Comparison of ENCODE assay signal across 15 cellular contexts in the genomic region with DNA sequence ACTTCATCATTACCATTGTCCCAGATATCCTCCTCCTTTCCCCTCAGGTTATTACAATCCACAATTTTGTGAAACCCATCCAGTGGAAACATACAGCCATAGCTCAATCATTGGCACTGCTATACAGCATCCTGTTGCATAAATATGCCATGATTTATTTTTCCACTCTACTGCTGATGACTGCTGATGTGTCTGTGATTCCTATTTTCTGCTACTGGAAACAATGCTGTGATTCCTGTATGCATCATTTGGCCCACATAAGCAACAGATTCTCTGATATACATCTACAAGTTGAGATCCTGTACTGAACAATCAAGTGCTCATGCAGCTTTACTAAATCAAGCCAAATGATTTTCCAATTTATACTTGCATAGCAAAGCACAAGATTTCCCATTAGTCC. TPM values are rescaled to one million over a fixed set of nuclear protein-coding genes. Genes with fewer than 3 reads are reported as not detected.
A peak's percentile ranks its signal among the peaks of the same experiment; 100 is the strongest.
DNase-seq lines count a peak whose midpoint lies in the region; ATAC-seq, FAIRE-seq and TF ChIP-seq lines count a peak whose summit lies in the region.
"Had no signal": no experiment of that assay in that cellular context is flagged by ENCODE, and none has a peak within 500 bp of the region (broad histone marks: within the 10 kb centered on the region; RNA-seq: fewer than 3 reads in every experiment).

No MANE protein-coding gene starts in this region.

- intact Hi-C loops in IMR-90 (cut with micrococcal nuclease) (no loop called here), endothelial cell of umbilical vein (cut with micrococcal nuclease) (no loop called here)

- no peak overlapping the region for H2AK9ac ChIP-seq in IMR-90 (replicated peaks; ENCODE audit: low read depth, low read length, poor library complexity)

- H2BK15ac ChIP-seq in IMR-90 (ENCODE audit: low read depth, low read length): no peak overlapping the region

- DNase-seq in activated T-cell treated with anti-CD3 and anti-CD28 coated beads, Interleukin-2, amount 50 U/mL, for 24 hours: no peak
- no peak for DNase-seq in activated T-cell treated with anti-CD3 and anti-CD28 coated beads for 4 hours
- no peak for DNase-seq in IMR-90
- peak; percentile 93 for DNase-seq in endothelial cell of umbilical vein (ENCODE audit: low read depth, low spot score)
- DNase-seq in stimulated activated effector memory CD8-positive, alpha-beta T cell treated with anti-CD3 and anti-CD28 coated beads, Interleukin-12 subunit alpha, Interleukin-12 subunit beta, amount 100 ng/mL, for 72 hours (ENCODE audit: low spot score in 2 of 2): no peak
- DNase-seq in NCI-H446 (lab: John Stamatoyannopoulos, UW): no peak
- no peak for DNase-seq in NCI-H2029 treated with DMSO at 0.1 percent for 48 hours (lab: John Stamatoyannopoulos, UW)
- DNase-seq: 8988T; AML-193; Caco-2; CD8-positive, alpha-beta memory T cell; GF-D8; HCEC 1CT had no signal

- no peak overlapping the region for H2BK5ac ChIP-seq in IMR-90 (ENCODE audit: low read depth, low read length, poor library complexity, severe bottlenecking)

- H3K18ac ChIP-seq in IMR-90 (ENCODE audit: low read depth, low read length): no peak overlapping the region

- H3K9ac ChIP-seq in IMR-90 (ENCODE audit: low read depth, low read length) (no peak overlapping the region), endothelial cell of umbilical vein (replicated peaks; ENCODE audit: extremely low read depth, insufficient read depth, low read length) (no peak overlapping the region)
- H3K9ac ChIP-seq: BLaER1 had no signal

- H3K4me1 ChIP-seq in IMR-90 (ENCODE audit: control insufficient read depth, insufficient read depth, low read length) (no peaks in the 10 kb centered on the region), endothelial cell of umbilical vein (ENCODE audit: control insufficient read depth, extremely low read depth, insufficient read depth, low read length) (peaks cover 2% of the 10 kb centered on the region)
- H3K4me1 ChIP-seq: Caco-2 had no signal

- dilution Hi-C loops in IMR-90 (cut with HindIII; ENCODE audit: low sequenced_read_pairs, unreplicated experiment): no loop called here
- dilution Hi-C loops in endothelial cell of umbilical vein (cut with MboI; ENCODE audit: extremely low pct_ligation_motif_present, low sequenced_read_pairs): no loop called here

- no peak overlapping the region for H3K4me3 ChIP-seq in IMR-90 (ENCODE audit: insufficient read depth, low read depth, low read length)
- no peak overlapping the region for H3K4me3 ChIP-seq in endothelial cell of umbilical vein (replicated peaks in 1 of 3; ENCODE audit: insufficient read depth in 1 of 3, low read depth in 1 of 3, low read length in 3 of 3)
- H3K4me3 ChIP-seq: BLaER1 had no signal

- POLR2A ChIA-PET in IMR-90 (lab: Charles Lee; ENCODE audit: unreplicated experiment) (no interaction called here), endothelial cell of umbilical vein (lab: Charles Lee) (no interaction called here)

- peaks cover 3% of the 10 kb centered on the region for H3K4me1 Mint-ChIP-seq in activated T-cell treated with anti-CD3 and anti-CD28 coated beads, Interleukin-2, amount 50 U/mL, for 24 hours (ENCODE audit: low read depth)
- H3K4me1 Mint-ChIP-seq in stimulated activated effector memory CD8-positive, alpha-beta T cell treated with anti-CD3 and anti-CD28 coated beads, Interleukin-12 subunit alpha, Interleukin-12 subunit beta, amount 100 ng/mL, for 72 hours: peaks cover 6% of the 10 kb centered on the region

- no peaks in the 10 kb centered on the region for H3K9me1 ChIP-seq in IMR-90 (ENCODE audit: insufficient read depth, low read length)
- H3K9me1 ChIP-seq in endothelial cell of umbilical vein (replicated peaks; ENCODE audit: control insufficient read depth, extremely low read depth, insufficient read depth, low read length): no peaks in the 10 kb centered on the region

- no peak overlapping the region for H4K91ac ChIP-seq in IMR-90 (ENCODE audit: insufficient read depth, low read depth, low read length)

- H3K4me2 ChIP-seq in IMR-90 (ENCODE audit: low read depth, low read length) (no peak overlapping the region), endothelial cell of umbilical vein (ENCODE audit: insufficient read depth, low read length) (no peak overlapping the region)
- H3K4me2 ChIP-seq: BLaER1 had no signal

- no peaks in the 10 kb centered on the region for H3K9me3 Mint-ChIP-seq in activated T-cell treated with anti-CD3 and anti-CD28 coated beads, Interleukin-2, amount 50 U/mL, for 24 hours
- no peaks in the 10 kb centered on the region for H3K9me3 Mint-ChIP-seq in stimulated activated effector memory CD8-positive, alpha-beta T cell treated with anti-CD3 and anti-CD28 coated beads, Interleukin-12 subunit alpha, Interleukin-12 subunit beta, amount 100 ng/mL, for 72 hours
- H3K9me3 Mint-ChIP-seq: CD8-positive, alpha-beta memory T cell had no signal

- H3K27me3 ChIP-seq in IMR-90 (ENCODE audit: control insufficient read depth, insufficient read depth, low read length) (no peaks in the 10 kb centered on the region), endothelial cell of umbilical vein (ENCODE audit: control insufficient read depth in 2 of 2, insufficient read depth in 2 of 2, low read length in 2 of 2) (no peaks in the 10 kb centered on the region)
- H3K27me3 ChIP-seq: BLaER1 had no signal

- H3K56ac ChIP-seq in IMR-90 (ENCODE audit: extremely low read depth, insufficient read depth, low read length): no peak overlapping the region

- TF ChIP-seq POLR2A in IMR-90 (IDR thresholded peaks at IDR 0.05; ENCODE audit: low read depth, low read length) (no peak), endothelial cell of umbilical vein (IDR thresholded peaks at IDR 0.05; ENCODE audit: low read depth, low read length) (no peak)

- H4K20me1 ChIP-seq in IMR-90 (ENCODE audit: insufficient read depth, low read length) (no peaks in the 10 kb centered on the region), endothelial cell of umbilical vein (replicated peaks; ENCODE audit: control insufficient read depth, extremely low read depth, insufficient read depth, low read length) (no peaks in the 10 kb centered on the region)
- H4K20me1 ChIP-seq: BLaER1 had no signal

- H3K27me3 Mint-ChIP-seq in activated T-cell treated with anti-CD3 and anti-CD28 coated beads, Interleukin-2, amount 50 U/mL, for 24 hours: no peaks in the 10 kb centered on the region
- H3K27me3 Mint-ChIP-seq: CD8-positive, alpha-beta memory T cell had no signal

- H4K5ac ChIP-seq in IMR-90 (ENCODE audit: low read depth, low read length): no peak overlapping the region

- H3K23ac ChIP-seq in IMR-90 (ENCODE audit: low read depth, low read length): no peak overlapping the region

- H2AK5ac ChIP-seq in IMR-90 (ENCODE audit: low read depth, low read length): no peak overlapping the region

- no peak overlapping the region for H2BK20ac ChIP-seq in IMR-90 (ENCODE audit: low read depth, low read length)

- no peak for ATAC-seq in IMR-90 (ENCODE audit: low read depth)
- no peak for ATAC-seq in stimulated activated effector memory CD8-positive, alpha-beta T cell treated with anti-CD3 and anti-CD28 coated beads, Interleukin-12 subunit alpha, Interleukin-12 subunit beta, amount 100 ng/mL, for 72 hours
- ATAC-seq: HepG2 had no signal

- H3K79me1 ChIP-seq in IMR-90 (ENCODE audit: low read depth in 1 of 2, low read length in 2 of 2): peaks cover 16 to 25% of the 10 kb centered on the region in 2 experiments

- no peak overlapping the region for H4K8ac ChIP-seq in IMR-90 (ENCODE audit: low read depth in 2 of 2, low read length in 2 of 2)

- 0 out of 2 replicates have a peak overlapping the region, but pooled peaks have one; percentile 15 for H3K14ac ChIP-seq in IMR-90 (replicated peaks; ENCODE audit: low read depth, low read length)

- FAIRE-seq in endothelial cell of umbilical vein (lab: Jason Lieb, UNC): peak; percentile 44
- FAIRE-seq: HepG2 had no signal

- H3K79me2 ChIP-seq in endothelial cell of umbilical vein (ENCODE audit: control insufficient read depth, insufficient read depth, low read length): peaks cover 10% of the 10 kb centered on the region

- H3K27ac ChIP-seq in IMR-90 (ENCODE audit: insufficient read depth, low read length) (no peak overlapping the region), endothelial cell of umbilical vein (ENCODE audit: insufficient read depth, low read depth, low read length) (no peak overlapping the region)
- H3K27ac ChIP-seq: BLaER1 had no signal

- H3K27ac Mint-ChIP-seq in activated T-cell treated with anti-CD3 and anti-CD28 coated beads, Interleukin-2, amount 50 U/mL, for 24 hours: peak overlapping the region; percentile 35
- H3K27ac Mint-ChIP-seq in stimulated activated effector memory CD8-positive, alpha-beta T cell treated with anti-CD3 and anti-CD28 coated beads, Interleukin-12 subunit alpha, Interleukin-12 subunit beta, amount 100 ng/mL, for 72 hours: peak overlapping the region; percentile 21

- H3K36me3 ChIP-seq in IMR-90 (ENCODE audit: control insufficient read depth, insufficient read depth, low read length): peaks cover 14% of the 10 kb centered on the region; the same call in 1 of the 2 replicates
- peaks cover 0 to 4% of the 10 kb centered on the region in 2 experiments for H3K36me3 ChIP-seq in endothelial cell of umbilical vein (ENCODE audit: control insufficient read depth in 2 of 2, extremely low read depth in 1 of 2, insufficient read depth in 2 of 2, low read length in 2 of 2)

- no peak overlapping the region for H2AFZ ChIP-seq in IMR-90 (replicated peaks; ENCODE audit: low read length, poor library complexity)
- no peak overlapping the region for H2AFZ ChIP-seq in endothelial cell of umbilical vein (ENCODE audit: low read depth, low read length)

- in situ Hi-C loops in IMR-90 (cut with MboI; ENCODE audit: low sequenced_read_pairs): no loop called here

- H3K4me3 Mint-ChIP-seq in activated T-cell treated with anti-CD3 and anti-CD28 coated beads, Interleukin-2, amount 50 U/mL, for 24 hours: no peak overlapping the region
- no peak overlapping the region for H3K4me3 Mint-ChIP-seq in stimulated activated effector memory CD8-positive, alpha-beta T cell treated with anti-CD3 and anti-CD28 coated beads, Interleukin-12 subunit alpha, Interleukin-12 subunit beta, amount 100 ng/mL, for 72 hours
- H3K4me3 Mint-ChIP-seq: CD8-positive, alpha-beta memory T cell had no signal

- CTCF ChIA-PET in IMR-90 (lab: Yijun Ruan, JAX): interaction anchor here (0.5 kb wide), 1 partner anchor 677 kb away, joined by 7 read pairs; no protein-coding TSS in a partner anchor
- CTCF ChIA-PET in endothelial cell of umbilical vein (lab: Charles Lee): interaction anchor here (2.0 kb wide), 1 partner anchor 24 kb away, joined by 9 read pairs; no protein-coding TSS in a partner anchor

- peaks cover 84% of the 10 kb centered on the region for H3K36me3 Mint-ChIP-seq in activated T-cell treated with anti-CD3 and anti-CD28 coated beads, Interleukin-2, amount 50 U/mL, for 24 hours (ENCODE audit: low read depth)
- H3K36me3 Mint-ChIP-seq in stimulated activated effector memory CD8-positive, alpha-beta T cell treated with anti-CD3 and anti-CD28 coated beads, Interleukin-12 subunit alpha, Interleukin-12 subunit beta, amount 100 ng/mL, for 72 hours: peaks cover 93% of the 10 kb centered on the region

- no peaks in the 10 kb centered on the region for H3K9me3 ChIP-seq in IMR-90 (ENCODE audit: control insufficient read depth, insufficient read depth, low read length)
- no peaks in the 10 kb centered on the region for H3K9me3 ChIP-seq in endothelial cell of umbilical vein (replicated peaks; ENCODE audit: control insufficient read depth, insufficient read depth, low read length)
- H3K9me3 ChIP-seq: BLaER1, Caco-2 had no signal

- no peak for TF ChIP-seq RAD21 in IMR-90 (IDR thresholded peaks at IDR 0.05; ENCODE audit: low read length)

- no peak overlapping the region for H3K4ac ChIP-seq in IMR-90 (ENCODE audit: low read depth, low read length)

- H2BK120ac ChIP-seq in IMR-90 (ENCODE audit: low read depth, low read length): no peak overlapping the region

- TF ChIP-seq CTCF in IMR-90 (conservative IDR thresholded peaks at IDR 0.05; ENCODE audit: low read depth, low read length) (no peak), endothelial cell of umbilical vein (IDR thresholded peaks at IDR 0.05; ENCODE audit: extremely low read depth in 1 of 2, insufficient read depth in 1 of 2, low read depth in 1 of 2, low read length in 2 of 2) (no peak)

- no TSS peak for BruUV-seq in IMR-90 (replicated peaks; lab: Mats Ljungman, UMichigan)
- no TSS peak for BruUV-seq in endothelial cell of umbilical vein (replicated peaks; lab: Mats Ljungman, UMichigan)

RNA-seq across cellular contexts. Expression of a gene that starts 39.6 kb away (rescaled TPM):
- 36.6 and 46.7 TPM in 2 replicates for total RNA-seq in IMR-90 (2012; rRNA removed)
- polyA plus RNA-seq in IMR-90 (2012; rRNA removed): 14.2 and 18.9 TPM in 2 replicates
- polyA plus RNA-seq in IMR-90 (2012; cell fraction: cytosol; rRNA removed): 4.8 and 7.3 TPM in 2 replicates
- polyA plus RNA-seq in IMR-90 (2012; cell fraction: nucleus; rRNA removed; ENCODE audit: low replicate concordance): 3.1 and 15.3 TPM in 2 replicates
- 45.3 and 47.5 TPM in 2 replicates for total RNA-seq in endothelial cell of umbilical vein
- 8.6 and 11.6 TPM in 2 replicates for polyA plus RNA-seq in endothelial cell of umbilical vein
- 13.7 and 14.9 TPM in 2 replicates for polyA plus RNA-seq in endothelial cell of umbilical vein (2011; cell fraction: cytosol; rRNA removed)
- 15.7 and 21.6 TPM in 2 replicates for polyA plus RNA-seq in endothelial cell of umbilical vein (2011; cell fraction: nucleus; rRNA removed)
- 34.2 and 46.5 TPM in 2 replicates for polyA plus RNA-seq in endothelial cell of umbilical vein (2012)
- 20.2 and 22.3 TPM in 2 replicates for polyA minus RNA-seq in endothelial cell of umbilical vein
- polyA minus RNA-seq in endothelial cell of umbilical vein (2011; cell fraction: cytosol; rRNA and poly(A)+ RNA removed): 13.7 TPM
- polyA minus RNA-seq in endothelial cell of umbilical vein (2011; cell fraction: nucleus; rRNA and poly(A)+ RNA removed): 18.3 and 19.9 TPM in 2 replicates
